In genomic region chr11:95937358-95937757, GRCh38 we compare ENCODE assay signal across 26 cellular contexts.
"Had no signal": no experiment of that assay in that cellular context is flagged by ENCODE, and none has a peak within 500 bp of the region (broad histone marks: within the 10 kb centered on the region; RNA-seq: fewer than 3 reads in every experiment).

No MANE protein-coding gene starts in this region.

- H3K9me3 ChIP-seq: ascending aorta, gastroesophageal sphincter, mucosa of descending colon, pancreas, psoas muscle, thyroid gland had no signal

- H3K9me3 Mint-ChIP-seq: dendritic cell treated with granulocyte-macrophage colony-stimulating factor and Interleukin-4, amounts not matched to agents 40 ng/mL and 50 ng/mL, for 4 days; T-helper 1 cell treated with Interleukin-12 subunit alpha and Interleukin-12 subunit beta and Interleukin-4 antibody, amounts not matched to agents 30 μg/mL and 1 μg/mL, for 36 hours had no signal

- H3K4me3 Mint-ChIP-seq: activated CD8-positive, alpha-beta T cell treated with anti-CD3 and anti-CD28 coated beads, Interleukin-2, amount 10 ng/mL, durations not matched to agents 7 days and 5 days; activated naive CD4-positive, alpha-beta T cell treated with anti-CD3 and anti-CD28 coated beads, Interleukin-2, amount 50 U/mL, for 24 hours; dendritic cell treated with granulocyte-macrophage colony-stimulating factor and Interleukin-4, amounts not matched to agents 40 ng/mL and 50 ng/mL, for 4 days; memory B cell; nephron progenitor cell; stimulated activated naive CD8-positive, alpha-beta T cell treated with anti-CD3 and anti-CD28 coated beads, Interleukin-15, Interleukin-2, amounts not matched to agents 100 ng/mL and 50 ng/mL, for 24 hours; T-helper 1 cell treated with Interleukin-12 subunit alpha and Interleukin-12 subunit beta and Interleukin-4 antibody, amounts not matched to agents 30 μg/mL and 1 μg/mL, for 36 hours had no signal

- H3K36me3 Mint-ChIP-seq: activated naive CD4-positive, alpha-beta T cell treated with anti-CD3 and anti-CD28 coated beads, Interleukin-2, amount 50 U/mL, for 24 hours; memory B cell had no signal

- ATAC-seq: activated CD8-positive, alpha-beta T cell treated with anti-CD3 and anti-CD28 coated beads, Interleukin-2, amount 10 ng/mL, durations not matched to agents 7 days and 5 days; gastroesophageal sphincter; left colon; mucosa of descending colon; pancreas; psoas muscle had no signal

- H3K27ac ChIP-seq: ascending aorta, brain microvascular endothelial cell, gastroesophageal sphincter, pancreas, psoas muscle, right atrium auricular region, skin epidermis, thyroid gland, WERI-Rb-1 had no signal

- DNase-seq: activated CD4-positive, alpha-beta T cell treated with anti-CD3 and anti-CD28 coated beads for 1 hour; activated CD4-positive, alpha-beta T cell treated with anti-CD3 and anti-CD28 coated beads, Interleukin-2, amount 50 U/mL, for 1 hour; activated CD8-positive, alpha-beta T cell treated with anti-CD3 and anti-CD28 coated beads, Interleukin-2, amount 10 ng/mL, durations not matched to agents 7 days and 5 days; activated gamma-delta T cell treated with Interleukin-2 at 50 U/mL for 16 hours; brain microvascular endothelial cell; caudate nucleus; effector CD4-positive, alpha-beta T cell; head of caudate nucleus; left colon; mucosa of descending colon; nephron progenitor cell; pancreas; psoas muscle; stimulated activated CD4-positive, alpha-beta T cell treated with anti-CD3 and anti-CD28 coated beads, Interleukin-1b, Interleukin-23, amount 100 ng/mL, for 48 hours; substantia nigra; thyroid gland; WERI-Rb-1 had no signal

- H3K4me1 ChIP-seq: ascending aorta, gastroesophageal sphincter, pancreas, psoas muscle, right atrium auricular region, thyroid gland had no signal

- H3K27ac Mint-ChIP-seq: activated CD8-positive, alpha-beta T cell treated with anti-CD3 and anti-CD28 coated beads, Interleukin-2, amount 10 ng/mL, durations not matched to agents 7 days and 5 days; dendritic cell treated with granulocyte-macrophage colony-stimulating factor and Interleukin-4, amounts not matched to agents 40 ng/mL and 50 ng/mL, for 4 days; memory B cell; nephron progenitor cell; stimulated activated naive CD8-positive, alpha-beta T cell treated with anti-CD3 and anti-CD28 coated beads, Interleukin-15, Interleukin-2, amounts not matched to agents 100 ng/mL and 50 ng/mL, for 24 hours; T-helper 1 cell treated with Interleukin-12 subunit alpha and Interleukin-12 subunit beta and Interleukin-4 antibody, amounts not matched to agents 30 μg/mL and 1 μg/mL, for 36 hours had no signal

- H3K27me3 ChIP-seq: ascending aorta, brain microvascular endothelial cell, gastroesophageal sphincter, pancreas, right atrium auricular region, thyroid gland had no signal

- H3K27me3 Mint-ChIP-seq: activated naive CD4-positive, alpha-beta T cell treated with anti-CD3 and anti-CD28 coated beads, Interleukin-2, amount 50 U/mL, for 24 hours; dendritic cell treated with granulocyte-macrophage colony-stimulating factor and Interleukin-4, amounts not matched to agents 40 ng/mL and 50 ng/mL, for 4 days; memory B cell had no signal

- H3K36me3 ChIP-seq: ascending aorta, brain microvascular endothelial cell, gastroesophageal sphincter, pancreas, right atrium auricular region, thyroid gland, WERI-Rb-1 had no signal

- H3K4me1 Mint-ChIP-seq: activated naive CD4-positive, alpha-beta T cell treated with anti-CD3 and anti-CD28 coated beads, Interleukin-2, amount 50 U/mL, for 24 hours; memory B cell; nephron progenitor cell had no signal

- H3K4me3 ChIP-seq: ascending aorta, gastroesophageal sphincter, mucosa of descending colon, pancreas, psoas muscle, right atrium auricular region, skin epidermis, thyroid gland had no signal
